ENCODE assay signal across 6 cellular contexts in the genomic region with DNA sequence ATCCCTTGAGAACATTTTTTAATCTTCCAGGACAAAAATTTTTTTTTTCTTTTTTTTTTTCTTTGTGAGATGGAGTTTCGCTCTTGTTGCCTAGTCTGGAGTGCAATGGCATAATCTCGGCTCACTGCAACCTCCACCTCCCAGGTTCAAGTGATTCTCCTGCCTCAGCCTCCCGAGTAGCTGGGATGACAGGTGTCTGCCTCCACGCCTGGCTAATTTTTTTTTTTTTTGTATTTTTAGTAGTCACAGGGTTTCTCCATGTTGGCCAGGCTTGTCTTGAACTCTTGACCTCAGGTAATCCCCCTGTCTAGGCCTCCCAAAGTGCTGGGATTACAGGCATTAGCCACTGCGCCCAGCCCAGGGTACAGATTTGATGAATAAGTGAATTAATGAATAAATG. TPM values are rescaled to one million over a fixed set of nuclear protein-coding genes. Genes with fewer than 3 reads are reported as not detected.
"Had no signal": no experiment of that assay in that cellular context is flagged by ENCODE, and none has a peak within 500 bp of the region (broad histone marks: within the 10 kb centered on the region; RNA-seq: fewer than 3 reads in every experiment).

No MANE protein-coding gene starts in this region.

RNA-seq across cellular contexts. Expression of a gene that starts 22.5 kb away (rescaled TPM):
- total RNA-seq: GM23248, GM23338, H1, H4, H9, HFFc6 had no signal
- polyA plus RNA-seq: GM23248, GM23338, H1 had no signal
